Comparison of ENCODE assay signal across 19 cellular contexts in genomic region chr14:85437143-85437542, GRCh38.
DNase-seq lines count a peak whose midpoint lies in the region; ATAC-seq, FAIRE-seq and TF ChIP-seq lines count a peak whose summit lies in the region.
"Had no signal": no experiment of that assay in that cellular context is flagged by ENCODE, and none has a peak within 500 bp of the region (broad histone marks: within the 10 kb centered on the region; RNA-seq: fewer than 3 reads in every experiment).

No MANE protein-coding gene starts in this region.

- TF ChIP-seq RAD21 in A549 (conservative IDR thresholded peaks at IDR 0.05 in 1 of 2, IDR thresholded peaks at IDR 0.05 in 1 of 2) (peak; percentile 13 to 20; a peak in 2 of 5 replicates), IMR-90 (IDR thresholded peaks at IDR 0.05; ENCODE audit: low read length) (no peak)

- ATAC-seq in A549 (peak; percentile 92 to 99), IMR-90 (ENCODE audit: low read depth) (peak; percentile 17; the same call in 1 of the 2 replicates), HG03280 (IDR thresholded peaks at IDR 0.05; ENCODE audit: unreplicated experiment) (no peak)

- H3K27ac ChIP-seq in A549: peak overlapping the region; percentile 77 to 81
- H3K27ac ChIP-seq in IMR-90 (ENCODE audit: insufficient read depth, low read length): no peak overlapping the region
- H3K27ac ChIP-seq in mammary epithelial cell (ENCODE audit: insufficient read depth, low read depth, low read length): peak overlapping the region; percentile 96
- no peak overlapping the region for H3K27ac ChIP-seq in vagina
- H3K27ac ChIP-seq: testis had no signal

- dilution Hi-C loops in IMR-90 (cut with HindIII; ENCODE audit: low sequenced_read_pairs, unreplicated experiment): no loop called here
- dilution Hi-C loops in mammary epithelial cell (cut with HindIII; ENCODE audit: low sequenced_read_pairs): no loop called here

- intact Hi-C loops in IMR-90 (cut with micrococcal nuclease): no loop called here
- intact Hi-C loops in mammary epithelial cell (cut with micrococcal nuclease): loop anchor here (1.0 kb wide), 2 partner anchors 22 to 90 kb away; no protein-coding TSS in a partner anchor
- intact Hi-C loops in vagina (cut with DNase I): no loop called here

- peak; percentile 37 to 48; a peak in 2 of 5 replicates for TF ChIP-seq EP300 in A549 (IDR thresholded peaks at IDR 0.05)

- no peak overlapping the region for H4K91ac ChIP-seq in IMR-90 (ENCODE audit: insufficient read depth, low read depth, low read length)

- 0 out of 3 replicates have a peak, but pooled peaks cover 6% of the 10 kb centered on the region for H3K9me3 ChIP-seq in A549
- H3K9me3 ChIP-seq in IMR-90 (ENCODE audit: control insufficient read depth, insufficient read depth, low read length): no peaks in the 10 kb centered on the region
- H3K9me3 ChIP-seq in mammary epithelial cell (replicated peaks; ENCODE audit: insufficient read depth, low read length): no peaks in the 10 kb centered on the region
- H3K9me3 ChIP-seq in vagina: no peaks in the 10 kb centered on the region
- H3K9me3 ChIP-seq: testis had no signal

- H2BK5ac ChIP-seq in IMR-90 (ENCODE audit: low read depth, low read length, poor library complexity, severe bottlenecking): no peak overlapping the region

- H3K79me2 ChIP-seq in mammary epithelial cell (ENCODE audit: insufficient read depth, low read length): no peaks in the 10 kb centered on the region

- POLR2A ChIA-PET in A549 (lab: Yijun Ruan, JAX): no interaction called here
- POLR2A ChIA-PET in IMR-90 (lab: Charles Lee; ENCODE audit: unreplicated experiment): no interaction called here

- no peak overlapping the region for H2BK20ac ChIP-seq in IMR-90 (ENCODE audit: low read depth, low read length)

- BruUV-seq in IMR-90 (replicated peaks; lab: Mats Ljungman, UMichigan) (no TSS peak), mammary epithelial cell (replicated peaks; lab: Mats Ljungman, UMichigan) (no TSS peak)

- TF ChIP-seq CTCF in A549 (IDR thresholded peaks at IDR 0.05): no peak
- TF ChIP-seq CTCF in IMR-90 (conservative IDR thresholded peaks at IDR 0.05; ENCODE audit: low read depth, low read length): no peak
- TF ChIP-seq CTCF in mammary epithelial cell (conservative IDR thresholded peaks at IDR 0.05 in 1 of 2, IDR thresholded peaks at IDR 0.05 in 1 of 2; ENCODE audit: extremely low read depth in 1 of 2, insufficient read depth in 1 of 2, low read depth in 1 of 2, low read length in 2 of 2): no peak
- TF ChIP-seq CTCF in vagina (IDR thresholded peaks at IDR 0.05): no peak

- TF ChIP-seq POLR2A in A549 (IDR thresholded peaks at IDR 0.05; ENCODE audit: low read length) (no peak), IMR-90 (IDR thresholded peaks at IDR 0.05; ENCODE audit: low read depth, low read length) (no peak), vagina (IDR thresholded peaks at IDR 0.05) (no peak)

- H3K4me2 ChIP-seq in A549 (peak overlapping the region; percentile 21), IMR-90 (ENCODE audit: low read depth, low read length) (no peak overlapping the region), mammary epithelial cell (ENCODE audit: insufficient read depth, low read depth, low read length) (peak overlapping the region; percentile 55)

- H2AK5ac ChIP-seq in IMR-90 (ENCODE audit: low read depth, low read length): no peak overlapping the region

- H2BK15ac ChIP-seq in IMR-90 (ENCODE audit: low read depth, low read length): no peak overlapping the region

- H2AK9ac ChIP-seq in IMR-90 (replicated peaks; ENCODE audit: low read depth, low read length, poor library complexity): no peak overlapping the region

- peak; percentile 54 for FAIRE-seq in A549 (lab: Jason Lieb, UNC)
- FAIRE-seq: GM12891 had no signal

- DNase-seq in A549 (ENCODE audit: low read depth in 1 of 2, low spot score in 1 of 2): peak; percentile 41 to 88
- DNase-seq in IMR-90: peak; percentile 80
- peak; percentile 96 for DNase-seq in mammary epithelial cell
- peak; percentile 95 for DNase-seq in kidney glomerular epithelial cell (lab: John Stamatoyannopoulos, UW)
- DNase-seq in NCI-H510A treated with DMSO at 0.1 percent for 48 hours (lab: John Stamatoyannopoulos, UW): no peak
- no peak for DNase-seq in vagina (ENCODE audit: extremely low spot score in 2 of 2)
- DNase-seq in AG08396 (ENCODE audit: low spot score): no peak
- DNase-seq: activated CD4-positive, alpha-beta T cell treated with anti-CD3 and anti-CD28 coated beads, Interleukin-2, amount 50 U/mL, for 48 hours; activated effector memory CD4-positive, alpha-beta T cell treated with anti-CD3 and anti-CD28 coated beads, Interleukin-2, amount 50 U/mL, for 16 hours; central memory CD4-positive, alpha-beta T cell; DMS 273 treated with DMSO at 0.1 percent for 48 hours; KBM-7; NCI-H146; NCI-H524 treated with DMSO at 0.1 percent for 48 hours; nucleus accumbens; T1000; testis had no signal

- in situ Hi-C loops in IMR-90 (cut with MboI; ENCODE audit: low sequenced_read_pairs): no loop called here
- in situ Hi-C loops in mammary epithelial cell (cut with MboI; ENCODE audit: low sequenced_read_pairs in 2 of 2): no loop called here

- CTCF ChIA-PET in A549 (lab: Yijun Ruan, JAX): interaction anchor here (1.0 to 6.6 kb wide), 3 partner anchors 11 to 92 kb away, joined by 3 to 30 read pairs (median 7); partner anchors contain the start of gene FLRT2
- CTCF ChIA-PET in IMR-90 (lab: Yijun Ruan, JAX): interaction anchor here (1.2 to 1.8 kb wide), 3 partner anchors 11 to 50 kb away, joined by 3 read pairs; no protein-coding TSS in a partner anchor
- CTCF ChIA-PET in mammary epithelial cell (lab: Charles Lee; ENCODE audit: low non-redundant PET): no interaction called here

- H3K9me1 ChIP-seq in IMR-90 (ENCODE audit: insufficient read depth, low read length): no peaks in the 10 kb centered on the region

- H3K4me1 ChIP-seq in A549: peaks cover 51% of the 10 kb centered on the region
- no peaks in the 10 kb centered on the region; the same call in 1 of the 2 replicates for H3K4me1 ChIP-seq in IMR-90 (ENCODE audit: control insufficient read depth, insufficient read depth, low read length)
- H3K4me1 ChIP-seq in mammary epithelial cell (ENCODE audit: insufficient read depth, low read length): peaks cover 53% of the 10 kb centered on the region
- H3K4me1 ChIP-seq in vagina: no peaks in the 10 kb centered on the region
- H3K4me1 ChIP-seq: testis had no signal

- no peak overlapping the region for H3K56ac ChIP-seq in IMR-90 (ENCODE audit: extremely low read depth, insufficient read depth, low read length)

- no peaks in the 10 kb centered on the region for H3K27me3 ChIP-seq in IMR-90 (ENCODE audit: control insufficient read depth, insufficient read depth, low read length)
- H3K27me3 ChIP-seq in mammary epithelial cell (ENCODE audit: insufficient read depth, low read length): no peaks in the 10 kb centered on the region
- H3K27me3 ChIP-seq in vagina: no peaks in the 10 kb centered on the region
- H3K27me3 ChIP-seq: testis had no signal

- H4K20me1 ChIP-seq in IMR-90 (ENCODE audit: insufficient read depth, low read length) (no peaks in the 10 kb centered on the region), mammary epithelial cell (ENCODE audit: insufficient read depth, low read length) (no peaks in the 10 kb centered on the region)

- H4K8ac ChIP-seq in IMR-90 (ENCODE audit: low read depth in 2 of 2, low read length in 2 of 2): no peak overlapping the region

- H3K4ac ChIP-seq in IMR-90 (ENCODE audit: low read depth, low read length): no peak overlapping the region

- no peak overlapping the region for H3K14ac ChIP-seq in IMR-90 (replicated peaks; ENCODE audit: low read depth, low read length)

- no peak overlapping the region for H2BK120ac ChIP-seq in IMR-90 (ENCODE audit: low read depth, low read length)

- no peak overlapping the region for H2AFZ ChIP-seq in IMR-90 (replicated peaks; ENCODE audit: low read length, poor library complexity)
- H2AFZ ChIP-seq in mammary epithelial cell (ENCODE audit: low read depth, low read length): peak overlapping the region; percentile 71

- H3K9ac ChIP-seq in IMR-90 (ENCODE audit: low read depth, low read length) (no peak overlapping the region), mammary epithelial cell (ENCODE audit: insufficient read depth, low read length) (no peak overlapping the region)

- H3K79me1 ChIP-seq in IMR-90 (ENCODE audit: low read depth in 1 of 2, low read length in 2 of 2): no peaks in the 10 kb centered on the region

- H4K5ac ChIP-seq in IMR-90 (ENCODE audit: low read depth, low read length): no peak overlapping the region

- H3K4me3 ChIP-seq in A549: no peak overlapping the region
- no peak overlapping the region for H3K4me3 ChIP-seq in IMR-90 (ENCODE audit: insufficient read depth, low read depth, low read length)
- H3K4me3 ChIP-seq in mammary epithelial cell (replicated peaks in 1 of 3; ENCODE audit: insufficient read depth in 1 of 3, low read depth in 2 of 3, low read length in 3 of 3): no peak overlapping the region
- H3K4me3 ChIP-seq in vagina: no peak overlapping the region
- H3K4me3 ChIP-seq: testis had no signal

- H3K23ac ChIP-seq in IMR-90 (ENCODE audit: low read depth, low read length): no peak overlapping the region

- H3K18ac ChIP-seq in IMR-90 (ENCODE audit: low read depth, low read length): no peak overlapping the region

- no peaks in the 10 kb centered on the region for H3K36me3 ChIP-seq in IMR-90 (ENCODE audit: control insufficient read depth, insufficient read depth, low read length)
- H3K36me3 ChIP-seq in mammary epithelial cell (ENCODE audit: insufficient read depth, low read length): no peaks in the 10 kb centered on the region
- no peaks in the 10 kb centered on the region for H3K36me3 ChIP-seq in vagina

- WGBS in A549 (ENCODE audit: missing lambda C conversion rate): 44% methylated on average over 1 of the region's 1 CpG
- 60% methylated on average over 1 of the region's 1 CpG; no CpG with 5 or more reads in 1 of the 2 experiments for WGBS in IMR-90 (ENCODE audit: extremely low coverage in 2 of 2, insufficient read length in 1 of 2), 2 experiments
- 0% methylated on average over 1 of the region's 1 CpG for WGBS in mammary epithelial cell (ENCODE audit: low coverage, missing lambda C conversion rate)

TF ChIP-seq in A549, 52 proteins besides CTCF, POLR2A, EP300 and RAD21 (continues in another document):
- TF ChIP-seq EHF (CRISPR knock-in tag; IDR thresholded peaks at IDR 0.05) (no peak), RCOR1 (IDR thresholded peaks at IDR 0.05; ENCODE audit: low read depth, low read length) (no peak), FOSB (CRISPR knock-in tag; IDR thresholded peaks at IDR 0.05) (no peak)

TF ChIP-seq in IMR-90, 13 proteins besides CTCF, POLR2A, EP300 and RAD21 (continues in another document):
- TF ChIP-seq CEBPB (IDR thresholded peaks at IDR 0.05; ENCODE audit: low read depth, low read length): peak; percentile 21; the same call in 1 of the 2 replicates
- no peak for TF ChIP-seq ELK1 (IDR thresholded peaks at IDR 0.05; ENCODE audit: borderline replicate concordance, low read depth, low read length)

Comparison
In these comparisons a context has a peak if more than half of its experiments do, and no peak if none do; other contexts are left out.
1. DNase-seq: peak in A549 (2 of 2), IMR-90 (single experiment), mammary epithelial cell (single experiment) and kidney glomerular epithelial cell (single experiment); none in NCI-H510A treated with DMSO at 0.1 percent for 48 hours (single experiment), vagina (0 of 2) and AG08396 (single experiment).
2. H3K27ac ChIP-seq: peak in A549 (2 of 2) and mammary epithelial cell (single experiment); none in IMR-90 (single experiment) and vagina (single experiment).